1 cellular context compared by ENCODE assay signal in the genomic region with DNA sequence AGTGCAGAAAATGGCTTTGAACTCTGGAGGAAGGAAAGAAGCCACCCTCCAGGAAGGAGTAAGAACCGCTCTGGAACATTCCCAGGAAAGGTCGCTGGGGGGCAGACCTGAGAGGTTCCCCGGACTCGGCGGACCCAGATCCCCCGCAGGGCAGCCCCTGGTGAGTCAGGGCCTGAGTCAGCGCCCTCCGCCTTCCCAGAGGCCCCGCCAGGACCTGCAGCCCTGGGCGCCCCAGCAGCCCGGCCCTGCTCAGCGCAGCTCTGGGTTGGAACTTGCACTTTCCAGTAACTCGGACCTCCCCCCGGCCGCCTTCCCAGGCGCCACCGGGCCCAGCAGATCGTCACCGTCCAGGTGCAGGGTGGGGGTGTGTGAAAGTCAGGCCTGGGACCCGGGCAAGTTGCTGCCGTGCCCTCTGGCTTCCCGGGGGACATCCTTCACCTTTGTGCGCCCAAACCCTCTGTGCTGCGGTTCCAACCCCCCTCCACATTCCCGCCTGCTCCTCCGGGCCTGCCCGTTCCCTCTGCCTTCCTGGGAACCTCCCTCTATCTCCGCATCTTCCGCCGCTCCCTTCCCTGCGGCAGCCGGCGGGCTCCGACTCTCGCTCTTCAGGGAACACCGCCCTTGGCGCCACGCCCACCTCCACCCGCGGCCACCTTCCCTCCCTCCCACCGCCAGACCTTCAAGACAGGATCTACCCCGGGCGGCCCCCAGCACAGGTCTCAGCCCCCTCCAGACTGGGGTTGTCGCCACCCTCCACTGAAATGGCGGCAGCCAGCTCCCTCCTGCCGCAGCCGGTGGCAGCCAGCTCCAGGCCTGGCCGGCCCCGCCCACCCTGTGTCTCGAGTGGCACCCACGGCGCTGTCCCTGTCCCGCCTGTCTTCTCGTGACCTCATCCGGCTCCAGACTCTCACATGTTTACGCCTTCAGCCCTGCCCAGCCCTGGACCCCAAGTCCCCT.
TF ChIP-seq lines count a peak whose summit lies in the region.

No MANE protein-coding gene starts in this region.

TF ChIP-seq in K562, 482 proteins besides CTCF, POLR2A, EP300 and RAD21 (continued from another document):
- TF ChIP-seq RNF2 (IDR thresholded peaks at IDR 0.05) (0 out of 2 replicates have a peak, but pooled peaks have one; percentile 19), SAFB (IDR thresholded peaks at IDR 0.05; ENCODE audit: borderline replicate concordance, low read depth, low read length) (peak; percentile 94), SRF (CRISPR knock-in tag; IDR thresholded peaks at IDR 0.05) (0 out of 4 replicates have a peak, but pooled peaks of 1 of the 2 experiments have one; percentile 36), ZKSCAN1 (IDR thresholded peaks at IDR 0.05; ENCODE audit: low read depth, low read length) (no peak), NR4A1 (CRISPR knock-in tag; IDR thresholded peaks at IDR 0.05) (no peak), NR4A1 (tag; IDR thresholded peaks at IDR 0.05) (peak; percentile 29; the same call in 1 of the 2 replicates), ZNF707 (CRISPR knock-in tag; conservative IDR thresholded peaks at IDR 0.05) (no peak), FOS (IDR thresholded peaks at IDR 0.05; ENCODE audit: extremely low read depth, insufficient read length) (peak; percentile 54), MAFK (IDR thresholded peaks at IDR 0.05; ENCODE audit: low read length) (peak; percentile 49; the same call in 1 of the 2 replicates), TAF7 (tag; IDR thresholded peaks at IDR 0.05) (peak; percentile 73), NR2C2 (CRISPR knock-in tag; IDR thresholded peaks at IDR 0.05) (no peak), NR2C2 (tag; IDR thresholded peaks at IDR 0.05) (peak; percentile 10; the same call in 1 of the 2 replicates), SP1 (CRISPR knock-in tag; IDR thresholded peaks at IDR 0.05) (peak; percentile 71; the same call in 1 of the 2 replicates), SMC3 (conservative IDR thresholded peaks at IDR 0.05; ENCODE audit: insufficient read depth, low read depth, low read length) (peak; percentile 50; the same call in 1 of the 2 replicates), NRF1 (conservative IDR thresholded peaks at IDR 0.05 in 1 of 2, IDR thresholded peaks at IDR 0.05 in 1 of 2) (peak; percentile 80 to 82), ZNF764 (CRISPR knock-in tag; IDR thresholded peaks at IDR 0.05; ENCODE audit: low read depth) (no peak), GTF2E2 (tag; IDR thresholded peaks at IDR 0.05) (0 out of 2 replicates have a peak, but pooled peaks have one; percentile 29), ARID1B (IDR thresholded peaks at IDR 0.05) (peak; percentile 67), PHF20 (IDR thresholded peaks at IDR 0.05; ENCODE audit: partially characterized antibody) (peak; percentile 34), MTA3 (IDR thresholded peaks at IDR 0.05; ENCODE audit: borderline replicate concordance) (peak; percentile 68; the same call in 1 of the 2 replicates)
- TF ChIP-seq, protein P1, sequence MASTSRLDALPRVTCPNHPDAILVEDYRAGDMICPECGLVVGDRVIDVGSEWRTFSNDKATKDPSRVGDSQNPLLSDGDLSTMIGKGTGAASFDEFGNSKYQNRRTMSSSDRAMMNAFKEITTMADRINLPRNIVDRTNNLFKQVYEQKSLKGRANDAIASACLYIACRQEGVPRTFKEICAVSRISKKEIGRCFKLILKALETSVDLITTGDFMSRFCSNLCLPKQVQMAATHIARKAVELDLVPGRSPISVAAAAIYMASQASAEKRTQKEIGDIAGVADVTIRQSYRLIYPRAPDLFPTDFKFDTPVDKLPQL (IDR thresholded peaks at IDR 0.05; ENCODE audit: extremely low read depth, insufficient read length) = no peak
- TF ChIP-seq, protein P2, sequence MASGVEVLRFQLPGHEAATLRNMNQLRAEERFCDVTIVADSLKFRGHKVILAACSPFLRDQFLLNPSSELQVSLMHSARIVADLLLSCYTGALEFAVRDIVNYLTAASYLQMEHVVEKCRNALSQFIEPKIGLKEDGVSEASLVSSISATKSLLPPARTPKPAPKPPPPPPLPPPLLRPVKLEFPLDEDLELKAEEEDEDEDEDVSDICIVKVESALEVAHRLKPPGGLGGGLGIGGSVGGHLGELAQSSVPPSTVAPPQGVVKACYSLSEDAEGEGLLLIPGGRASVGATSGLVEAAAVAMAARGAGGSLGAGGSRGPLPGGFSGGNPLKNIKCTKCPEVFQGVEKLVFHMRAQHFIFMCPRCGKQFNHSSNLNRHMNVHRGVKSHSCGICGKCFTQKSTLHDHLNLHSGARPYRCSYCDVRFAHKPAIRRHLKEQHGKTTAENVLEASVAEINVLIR (CRISPR knock-in tag; IDR thresholded peaks at IDR 0.05) = no peak
- TF ChIP-seq, protein P3, sequence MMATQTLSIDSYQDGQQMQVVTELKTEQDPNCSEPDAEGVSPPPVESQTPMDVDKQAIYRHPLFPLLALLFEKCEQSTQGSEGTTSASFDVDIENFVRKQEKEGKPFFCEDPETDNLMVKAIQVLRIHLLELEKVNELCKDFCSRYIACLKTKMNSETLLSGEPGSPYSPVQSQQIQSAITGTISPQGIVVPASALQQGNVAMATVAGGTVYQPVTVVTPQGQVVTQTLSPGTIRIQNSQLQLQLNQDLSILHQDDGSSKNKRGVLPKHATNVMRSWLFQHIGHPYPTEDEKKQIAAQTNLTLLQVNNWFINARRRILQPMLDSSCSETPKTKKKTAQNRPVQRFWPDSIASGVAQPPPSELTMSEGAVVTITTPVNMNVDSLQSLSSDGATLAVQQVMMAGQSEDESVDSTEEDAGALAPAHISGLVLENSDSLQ (IDR thresholded peaks at IDR 0.05) = peak; percentile 52
- TF ChIP-seq, protein P4, sequence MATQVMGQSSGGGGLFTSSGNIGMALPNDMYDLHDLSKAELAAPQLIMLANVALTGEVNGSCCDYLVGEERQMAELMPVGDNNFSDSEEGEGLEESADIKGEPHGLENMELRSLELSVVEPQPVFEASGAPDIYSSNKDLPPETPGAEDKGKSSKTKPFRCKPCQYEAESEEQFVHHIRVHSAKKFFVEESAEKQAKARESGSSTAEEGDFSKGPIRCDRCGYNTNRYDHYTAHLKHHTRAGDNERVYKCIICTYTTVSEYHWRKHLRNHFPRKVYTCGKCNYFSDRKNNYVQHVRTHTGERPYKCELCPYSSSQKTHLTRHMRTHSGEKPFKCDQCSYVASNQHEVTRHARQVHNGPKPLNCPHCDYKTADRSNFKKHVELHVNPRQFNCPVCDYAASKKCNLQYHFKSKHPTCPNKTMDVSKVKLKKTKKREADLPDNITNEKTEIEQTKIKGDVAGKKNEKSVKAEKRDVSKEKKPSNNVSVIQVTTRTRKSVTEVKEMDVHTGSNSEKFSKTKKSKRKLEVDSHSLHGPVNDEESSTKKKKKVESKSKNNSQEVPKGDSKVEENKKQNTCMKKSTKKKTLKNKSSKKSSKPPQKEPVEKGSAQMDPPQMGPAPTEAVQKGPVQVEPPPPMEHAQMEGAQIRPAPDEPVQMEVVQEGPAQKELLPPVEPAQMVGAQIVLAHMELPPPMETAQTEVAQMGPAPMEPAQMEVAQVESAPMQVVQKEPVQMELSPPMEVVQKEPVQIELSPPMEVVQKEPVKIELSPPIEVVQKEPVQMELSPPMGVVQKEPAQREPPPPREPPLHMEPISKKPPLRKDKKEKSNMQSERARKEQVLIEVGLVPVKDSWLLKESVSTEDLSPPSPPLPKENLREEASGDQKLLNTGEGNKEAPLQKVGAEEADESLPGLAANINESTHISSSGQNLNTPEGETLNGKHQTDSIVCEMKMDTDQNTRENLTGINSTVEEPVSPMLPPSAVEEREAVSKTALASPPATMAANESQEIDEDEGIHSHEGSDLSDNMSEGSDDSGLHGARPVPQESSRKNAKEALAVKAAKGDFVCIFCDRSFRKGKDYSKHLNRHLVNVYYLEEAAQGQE (CRISPR knock-in tag; IDR thresholded peaks at IDR 0.05; ENCODE audit: low read depth) = peak; percentile 68
TF ChIP-seq in K562: peak in this region for 98.
